In the genomic region with DNA sequence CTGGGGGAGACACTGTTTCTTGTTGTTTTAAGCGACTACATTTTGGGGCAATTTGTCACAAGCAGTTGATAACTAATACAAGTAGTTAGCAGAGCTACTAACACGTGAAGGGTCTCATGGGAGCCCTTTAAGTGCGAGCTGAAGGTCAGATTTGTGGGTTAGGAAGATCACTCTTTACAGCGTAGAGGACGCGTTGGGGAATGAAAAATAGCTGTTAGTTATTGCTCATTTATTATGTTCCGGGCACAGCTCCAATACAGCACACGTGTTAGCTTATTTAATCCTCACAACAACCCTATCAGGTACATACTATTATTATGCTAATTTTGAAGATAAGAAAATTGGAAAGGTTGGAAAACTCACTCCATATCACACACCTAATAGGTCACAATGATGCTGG, we compare ENCODE assay signal across 15 cellular contexts.
A peak's percentile ranks its signal among the peaks of the same experiment; 100 is the strongest.
DNase-seq lines count a peak whose midpoint lies in the region; TF ChIP-seq lines count a peak whose summit lies in the region.
"Had no signal": no experiment of that assay in that cellular context is flagged by ENCODE, and none has a peak within 500 bp of the region (broad histone marks: within the 10 kb centered on the region; RNA-seq: fewer than 3 reads in every experiment).

No MANE protein-coding gene starts in this region.

- H3K4me2 ChIP-seq in osteoblast (ENCODE audit: insufficient read depth, low read length) (no peak overlapping the region), PC-9 (no peak overlapping the region)

- H3K27me3 ChIP-seq in osteoblast (ENCODE audit: insufficient read depth, low read length) (peaks cover 5% of the 10 kb centered on the region), PC-9 (ENCODE audit: insufficient read depth, low read depth) (peaks cover 5% of the 10 kb centered on the region; the same call in 1 of the 2 replicates)

- H3K79me2 ChIP-seq in osteoblast (ENCODE audit: insufficient read depth, low read length) (no peaks in the 10 kb centered on the region), PC-9 (ENCODE audit: low read depth) (no peaks in the 10 kb centered on the region)

- no peak overlapping the region for H3K27ac ChIP-seq in HEK293 (ENCODE audit: extremely low read depth, low read depth, low read length)
- no peak overlapping the region for H3K27ac ChIP-seq in osteoblast (ENCODE audit: low read depth, low read length)
- H3K27ac ChIP-seq in PC-9, result no peak overlapping the region

- H3K9me3 ChIP-seq in HEK293 (ENCODE audit: control insufficient read depth, insufficient read depth, low read depth, low read length), result no peaks in the 10 kb centered on the region
- H3K9me3 ChIP-seq in osteoblast (ENCODE audit: low read depth, low read length), result no peaks in the 10 kb centered on the region
- no peaks in the 10 kb centered on the region for H3K9me3 ChIP-seq in PC-9 (ENCODE audit: insufficient read depth, low read depth)
- H3K9me3 ChIP-seq: HAP-1 had no signal

- BruUV-seq in PC-9 (replicated peaks; lab: Mats Ljungman, UMichigan), result no TSS peak

- H3K4me1 ChIP-seq in HEK293 (ENCODE audit: control insufficient read depth, insufficient read depth, low read length) (no peaks in the 10 kb centered on the region), osteoblast (ENCODE audit: insufficient read depth, low read length) (no peaks in the 10 kb centered on the region), PC-9 (replicated peaks; ENCODE audit: insufficient read depth) (no peaks in the 10 kb centered on the region)
- H3K4me1 ChIP-seq: HAP-1 had no signal

- H3K36me3 ChIP-seq in HEK293 (ENCODE audit: control insufficient read depth in 2 of 2, insufficient read depth in 1 of 2, low read length in 2 of 2) (no peaks in the 10 kb centered on the region), osteoblast (ENCODE audit: insufficient read depth, low read length) (no peaks in the 10 kb centered on the region), PC-9 (ENCODE audit: low read depth) (no peaks in the 10 kb centered on the region)
- H3K36me3 ChIP-seq: HAP-1 had no signal

- DNase-seq in NCI-H345 (lab: John Stamatoyannopoulos, UW) (peak; percentile 80), osteoblast (ENCODE audit: insufficient read length, low spot score, missing footprints) (peak; percentile 18), PC-9 (no peak), GM03348 (ENCODE audit: low spot score) (no peak), epidermal melanocyte (ENCODE audit: insufficient read length, low spot score) (no peak)
- DNase-seq: C1 segment of cervical spinal cord; Calu3; CD4-positive, alpha-beta memory T cell; COR-L47; DMS53; EL; GF-D8; GOT3 had no signal

- POLR2A ChIA-PET in HEK293 (lab: Yijun Ruan, JAX) (no interaction called here), PC-9 (lab: Charles Lee; ENCODE audit: unreplicated experiment) (no interaction called here)

- CTCF ChIA-PET in HEK293 (lab: Yijun Ruan, JAX), result interaction anchor here (1.0 to 1.1 kb wide), 2 partner anchors 269 to 384 kb away, joined by 3 to 4 read pairs; no protein-coding TSS in a partner anchor
- CTCF ChIA-PET in PC-9 (lab: Charles Lee), result no interaction called here

- H4K20me1 ChIP-seq in osteoblast (ENCODE audit: insufficient read depth, low read length) (no peaks in the 10 kb centered on the region), PC-9 (ENCODE audit: insufficient read depth) (no peaks in the 10 kb centered on the region)

- H3F3A ChIP-seq in PC-9 (ENCODE audit: insufficient read depth, low read depth), result no peaks in the 10 kb centered on the region

- H3K4me3 ChIP-seq in HEK293 (ENCODE audit: low read depth, low read length), result no peak overlapping the region
- no peak overlapping the region for H3K4me3 ChIP-seq in osteoblast (ENCODE audit: insufficient read depth, low read length)
- H3K4me3 ChIP-seq in PC-9, result no peak overlapping the region
- H3K4me3 ChIP-seq: HAP-1 had no signal

- no peak for TF ChIP-seq CTCF in HEK293 (tag by site-specific recombination; IDR thresholded peaks at IDR 0.05)
- no peak for TF ChIP-seq CTCF in osteoblast (IDR thresholded peaks at IDR 0.05; ENCODE audit: extremely low read depth, low read depth, low read length)
- no peak for TF ChIP-seq CTCF in PC-9 (conservative IDR thresholded peaks at IDR 0.05)

- H2AFZ ChIP-seq in osteoblast (ENCODE audit: low read length) (no peak overlapping the region), PC-9 (no peak overlapping the region)

- H3K9me2 ChIP-seq in PC-9 (ENCODE audit: insufficient read depth), result no peaks in the 10 kb centered on the region

- intact Hi-C loops in PC-9 (cut with micrococcal nuclease; ENCODE audit: unreplicated experiment), result no loop called here

TF ChIP-seq in HEK293, 187 proteins besides CTCF, POLR2A, EP300 and RAD21 (continues in another document):
- TF ChIP-seq OSR2 (tag by site-specific recombination; IDR thresholded peaks at IDR 0.05) (peak; percentile 78), SP7 (tag by site-specific recombination; IDR thresholded peaks at IDR 0.05) (peak; percentile 30; the same call in 1 of the 2 replicates), ZNF629 (tag by site-specific recombination; IDR thresholded peaks at IDR 0.05) (no peak), ZNF223 (tag by site-specific recombination; IDR thresholded peaks at IDR 0.05) (no peak), TRIM28 (IDR thresholded peaks at IDR 0.05; ENCODE audit: borderline replicate concordance, low read length) (0 out of 2 replicates have a peak, but pooled peaks have one; percentile 31)
- TF ChIP-seq, protein P1, sequence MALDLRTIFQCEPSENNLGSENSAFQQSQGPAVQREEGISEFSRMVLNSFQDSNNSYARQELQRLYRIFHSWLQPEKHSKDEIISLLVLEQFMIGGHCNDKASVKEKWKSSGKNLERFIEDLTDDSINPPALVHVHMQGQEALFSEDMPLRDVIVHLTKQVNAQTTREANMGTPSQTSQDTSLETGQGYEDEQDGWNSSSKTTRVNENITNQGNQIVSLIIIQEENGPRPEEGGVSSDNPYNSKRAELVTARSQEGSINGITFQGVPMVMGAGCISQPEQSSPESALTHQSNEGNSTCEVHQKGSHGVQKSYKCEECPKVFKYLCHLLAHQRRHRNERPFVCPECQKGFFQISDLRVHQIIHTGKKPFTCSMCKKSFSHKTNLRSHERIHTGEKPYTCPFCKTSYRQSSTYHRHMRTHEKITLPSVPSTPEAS (tag by site-specific recombination; IDR thresholded peaks at IDR 0.05), result no peak
- TF ChIP-seq, protein P2, sequence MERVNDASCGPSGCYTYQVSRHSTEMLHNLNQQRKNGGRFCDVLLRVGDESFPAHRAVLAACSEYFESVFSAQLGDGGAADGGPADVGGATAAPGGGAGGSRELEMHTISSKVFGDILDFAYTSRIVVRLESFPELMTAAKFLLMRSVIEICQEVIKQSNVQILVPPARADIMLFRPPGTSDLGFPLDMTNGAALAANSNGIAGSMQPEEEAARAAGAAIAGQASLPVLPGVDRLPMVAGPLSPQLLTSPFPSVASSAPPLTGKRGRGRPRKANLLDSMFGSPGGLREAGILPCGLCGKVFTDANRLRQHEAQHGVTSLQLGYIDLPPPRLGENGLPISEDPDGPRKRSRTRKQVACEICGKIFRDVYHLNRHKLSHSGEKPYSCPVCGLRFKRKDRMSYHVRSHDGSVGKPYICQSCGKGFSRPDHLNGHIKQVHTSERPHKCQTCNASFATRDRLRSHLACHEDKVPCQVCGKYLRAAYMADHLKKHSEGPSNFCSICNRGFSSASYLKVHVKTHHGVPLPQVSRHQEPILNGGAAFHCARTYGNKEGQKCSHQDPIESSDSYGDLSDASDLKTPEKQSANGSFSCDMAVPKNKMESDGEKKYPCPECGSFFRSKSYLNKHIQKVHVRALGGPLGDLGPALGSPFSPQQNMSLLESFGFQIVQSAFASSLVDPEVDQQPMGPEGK (tag by site-specific recombination; IDR thresholded peaks at IDR 0.05), result peak; percentile 28; the same call in 1 of the 2 replicates
- TF ChIP-seq, protein P3, sequence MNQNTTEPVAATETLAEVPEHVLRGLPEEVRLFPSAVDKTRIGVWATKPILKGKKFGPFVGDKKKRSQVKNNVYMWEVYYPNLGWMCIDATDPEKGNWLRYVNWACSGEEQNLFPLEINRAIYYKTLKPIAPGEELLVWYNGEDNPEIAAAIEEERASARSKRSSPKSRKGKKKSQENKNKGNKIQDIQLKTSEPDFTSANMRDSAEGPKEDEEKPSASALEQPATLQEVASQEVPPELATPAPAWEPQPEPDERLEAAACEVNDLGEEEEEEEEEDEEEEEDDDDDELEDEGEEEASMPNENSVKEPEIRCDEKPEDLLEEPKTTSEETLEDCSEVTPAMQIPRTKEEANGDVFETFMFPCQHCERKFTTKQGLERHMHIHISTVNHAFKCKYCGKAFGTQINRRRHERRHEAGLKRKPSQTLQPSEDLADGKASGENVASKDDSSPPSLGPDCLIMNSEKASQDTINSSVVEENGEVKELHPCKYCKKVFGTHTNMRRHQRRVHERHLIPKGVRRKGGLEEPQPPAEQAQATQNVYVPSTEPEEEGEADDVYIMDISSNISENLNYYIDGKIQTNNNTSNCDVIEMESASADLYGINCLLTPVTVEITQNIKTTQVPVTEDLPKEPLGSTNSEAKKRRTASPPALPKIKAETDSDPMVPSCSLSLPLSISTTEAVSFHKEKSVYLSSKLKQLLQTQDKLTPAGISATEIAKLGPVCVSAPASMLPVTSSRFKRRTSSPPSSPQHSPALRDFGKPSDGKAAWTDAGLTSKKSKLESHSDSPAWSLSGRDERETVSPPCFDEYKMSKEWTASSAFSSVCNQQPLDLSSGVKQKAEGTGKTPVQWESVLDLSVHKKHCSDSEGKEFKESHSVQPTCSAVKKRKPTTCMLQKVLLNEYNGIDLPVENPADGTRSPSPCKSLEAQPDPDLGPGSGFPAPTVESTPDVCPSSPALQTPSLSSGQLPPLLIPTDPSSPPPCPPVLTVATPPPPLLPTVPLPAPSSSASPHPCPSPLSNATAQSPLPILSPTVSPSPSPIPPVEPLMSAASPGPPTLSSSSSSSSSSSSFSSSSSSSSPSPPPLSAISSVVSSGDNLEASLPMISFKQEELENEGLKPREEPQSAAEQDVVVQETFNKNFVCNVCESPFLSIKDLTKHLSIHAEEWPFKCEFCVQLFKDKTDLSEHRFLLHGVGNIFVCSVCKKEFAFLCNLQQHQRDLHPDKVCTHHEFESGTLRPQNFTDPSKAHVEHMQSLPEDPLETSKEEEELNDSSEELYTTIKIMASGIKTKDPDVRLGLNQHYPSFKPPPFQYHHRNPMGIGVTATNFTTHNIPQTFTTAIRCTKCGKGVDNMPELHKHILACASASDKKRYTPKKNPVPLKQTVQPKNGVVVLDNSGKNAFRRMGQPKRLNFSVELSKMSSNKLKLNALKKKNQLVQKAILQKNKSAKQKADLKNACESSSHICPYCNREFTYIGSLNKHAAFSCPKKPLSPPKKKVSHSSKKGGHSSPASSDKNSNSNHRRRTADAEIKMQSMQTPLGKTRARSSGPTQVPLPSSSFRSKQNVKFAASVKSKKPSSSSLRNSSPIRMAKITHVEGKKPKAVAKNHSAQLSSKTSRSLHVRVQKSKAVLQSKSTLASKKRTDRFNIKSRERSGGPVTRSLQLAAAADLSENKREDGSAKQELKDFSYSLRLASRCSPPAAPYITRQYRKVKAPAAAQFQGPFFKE (tag by site-specific recombination; IDR thresholded peaks at IDR 0.05; ENCODE audit: borderline replicate concordance), result no peak

Comparison
In these comparisons a context has a peak if more than half of its experiments do, and no peak if none do; other contexts are left out.
1. DNase-seq: peak in NCI-H345 (single experiment) and osteoblast (single experiment); none in PC-9 (0 of 2), GM03348 (single experiment) and epidermal melanocyte (single experiment).